8 cellular contexts compared by ENCODE assay signal in genomic region chr9:3526166-3526902, GRCh38. TPM values are rescaled to one million over a fixed set of nuclear protein-coding genes. Genes with fewer than 3 reads are reported as not detected.
DNase-seq lines count a peak whose midpoint lies in the region; ATAC-seq and TF ChIP-seq lines count a peak whose summit lies in the region.

No MANE protein-coding gene starts in this region.

- ATAC-seq in GM19351 (IDR thresholded peaks at IDR 0.05; ENCODE audit: unreplicated experiment) = peak; percentile 55
- peak; percentile 34 for ATAC-seq in HG03469 (IDR thresholded peaks at IDR 0.05; ENCODE audit: unreplicated experiment)

- peak overlapping the region; percentile 97 for H3K27ac ChIP-seq in C4-2B

- intact Hi-C loops in lower leg skin (cut with DNase I; ENCODE audit: low total_unique reads) = no loop called here

- TF ChIP-seq CTCF in C4-2B (conservative IDR thresholded peaks at IDR 0.05) = no peak
- TF ChIP-seq CTCF in lower leg skin (IDR thresholded peaks at IDR 0.05) = no peak

- peak overlapping the region; percentile 93 for H3K4me3 ChIP-seq in lower leg skin (ENCODE audit: low read depth, poor library complexity, severe bottlenecking)

- WGBS in lower leg skin, 2 donors = 0 to 1% methylated on average over 55 to 59 of the region's 67 CpGs

- peak in 1 of 2 donors; percentile 97 for TF ChIP-seq POLR2A in lower leg skin (IDR thresholded peaks at IDR 0.05)

- DNase-seq in NCI-H524 treated with DMSO at 0.1 percent for 48 hours (lab: John Stamatoyannopoulos, UW) (peak; percentile 58), dermis blood vessel endothelial cell (peak; percentile 91), lower leg skin (ENCODE audit: low spot score in 2 of 2) (peak; percentile 86 to 97)
- peak; percentile 85 for DNase-seq in activated CD4-positive, alpha-beta T cell treated with anti-CD3 and anti-CD28 coated beads, Interleukin-2, amount 50 U/mL, for 4 hours
- peak; percentile 90 for DNase-seq in stimulated activated CD4-positive, alpha-beta T cell treated with anti-CD3 and anti-CD28 coated beads, Interleukin-4, amount 100 ng/mL, for 24 hours

RNA-seq across cellular contexts. Expression of gene RFX3, which starts 0.5 kb away (rescaled TPM):
- 11.4 and 12.8 TPM in 2 replicates for total RNA-seq in dermis blood vessel endothelial cell
- total RNA-seq in lower leg skin = 1 to 10 TPM; 4.0 to 8.2 (median 5.6) TPM

Comparison
In these comparisons a context has a peak if more than half of its experiments do, and no peak if none do; other contexts are left out.
1. Peak in every context shown above with its lines: DNase-seq, ATAC-seq, H3K4me3 ChIP-seq and H3K27ac ChIP-seq.